ENCODE assay signal across 8 cellular contexts in genomic region chr2:127415593-127416485, GRCh38. TPM values are rescaled to one million over a fixed set of nuclear protein-coding genes. Genes with fewer than 3 reads are reported as not detected.
DNase-seq lines count a peak whose midpoint lies in the region; ATAC-seq and TF ChIP-seq lines count a peak whose summit lies in the region.

No MANE protein-coding gene starts in this region.

- H3K4me1 Mint-ChIP-seq in mesothelial cell of epicardium, result peaks cover 37% of the 10 kb centered on the region

- peak; percentile 70 for TF ChIP-seq CTCF in GM12865 (IDR thresholded peaks at IDR 0.05; ENCODE audit: insufficient read depth, low read depth, low read length, missing control alignments)
- peak; percentile 66 for TF ChIP-seq CTCF in mesothelial cell of epicardium (IDR thresholded peaks at IDR 0.05; ENCODE audit: unreplicated experiment)
- TF ChIP-seq CTCF in foreskin fibroblast (IDR thresholded peaks at IDR 0.05; ENCODE audit: low read depth, low read length), result no peak

- H3K9me3 ChIP-seq in duodenal mucosa (ENCODE audit: control insufficient read depth in 1 of 2, low read length in 2 of 2), result no peaks in the 10 kb centered on the region

- H3K9me3 Mint-ChIP-seq in mesothelial cell of epicardium, result peaks cover 17% of the 10 kb centered on the region

- no peak overlapping the region for H3K27ac ChIP-seq in duodenal mucosa (ENCODE audit: low read depth, low read length)

- H3K27me3 ChIP-seq in duodenal mucosa (ENCODE audit: control insufficient read depth in 1 of 2, insufficient read depth in 2 of 2, low read length in 2 of 2), result no peaks in the 10 kb centered on the region

- peaks cover 21% of the 10 kb centered on the region for H3K27me3 Mint-ChIP-seq in mesothelial cell of epicardium (ENCODE audit: low read depth)

- peak overlapping the region; percentile 59 for H3K4me3 Mint-ChIP-seq in mesothelial cell of epicardium

- peak overlapping the region; percentile 53 for H3K27ac Mint-ChIP-seq in mesothelial cell of epicardium

- H3K36me3 ChIP-seq in duodenal mucosa (ENCODE audit: control insufficient read depth in 1 of 2, insufficient read depth in 2 of 2, low read length in 2 of 2), result no peaks in the 10 kb centered on the region

- peaks cover 20 to 22% of the 10 kb centered on the region in 2 donors for H3K4me1 ChIP-seq in duodenal mucosa (ENCODE audit: control insufficient read depth in 1 of 2, insufficient read depth in 2 of 2, low read length in 2 of 2)

- H3K36me3 Mint-ChIP-seq in mesothelial cell of epicardium, result peaks cover 2% of the 10 kb centered on the region

- ATAC-seq in HG02571 (IDR thresholded peaks at IDR 0.05; ENCODE audit: unreplicated experiment), result peak; percentile 40

- DNase-seq in GM12865 (ENCODE audit: low read depth), result peak; percentile 68
- DNase-seq in NCI-H146 (lab: John Stamatoyannopoulos, UW), result peak; percentile 88
- peak; percentile 62 to 68 for DNase-seq in activated CD4-positive, alpha-beta T cell treated with anti-CD3 and anti-CD28 coated beads, Interleukin-2, amount 50 U/mL, for 24 hours (ENCODE audit: low read depth in 1 of 2, low spot score in 1 of 2)
- peak; percentile 48 to 76 for DNase-seq in mesothelial cell of epicardium (ENCODE audit: low spot score in 2 of 2, unreplicated experiment in 2 of 2)
- peak; percentile 60 to 63 for DNase-seq in stimulated activated CD8-positive, alpha-beta memory T cell treated with anti-CD3 and anti-CD28 coated beads, Interleukin-2, amount 100 ng/mL, for 1 hour (ENCODE audit: low read depth in 2 of 2)
- no peak for DNase-seq in foreskin fibroblast

- H3K4me3 ChIP-seq in GM12865 (ENCODE audit: low read depth, low read length), result peak overlapping the region; percentile 28
- peak overlapping the region; percentile 70 to 78 for H3K4me3 ChIP-seq in duodenal mucosa (ENCODE audit: low read depth in 1 of 2, low read length in 2 of 2)
- H3K4me3 ChIP-seq in foreskin fibroblast (ENCODE audit: low read depth in 1 of 2, low read length in 2 of 2), result no peak overlapping the region

- peak overlapping the region; percentile 52 to 67 for H3K9ac ChIP-seq in duodenal mucosa (ENCODE audit: low read depth in 1 of 2, low read length in 2 of 2)

RNA-seq across cellular contexts. Expression of gene PROC, which starts 2.4 kb away (rescaled TPM):
- 0.24 to 0.25 TPM (median 0.25 TPM) in 3 replicates for total RNA-seq in mesothelial cell of epicardium

RNA-seq across cellular contexts. Expression of gene MAP3K2, which starts 28.1 kb away (rescaled TPM):
- total RNA-seq in mesothelial cell of epicardium, result 47.6 to 48.1 TPM (median 47.9 TPM) in 3 replicates

Comparison
In these comparisons a context has a peak if more than half of its experiments do, and no peak if none do; other contexts are left out.
1. DNase-seq: peak in GM12865 (single experiment), NCI-H146 (single experiment), activated CD4-positive, alpha-beta T cell treated with anti-CD3 and anti-CD28 coated beads, Interleukin-2, amount 50 U/mL, for 24 hours (2 of 2), mesothelial cell of epicardium (2 of 2) and stimulated activated CD8-positive, alpha-beta memory T cell treated with anti-CD3 and anti-CD28 coated beads, Interleukin-2, amount 100 ng/mL, for 1 hour (2 of 2); none in foreskin fibroblast (0 of 2).
2. H3K4me3 ChIP-seq: peak in GM12865 (single experiment) and duodenal mucosa (2 of 2); none in foreskin fibroblast (0 of 2).